ENCODE assay signal across 8 cellular contexts in genomic region chr5:141564216-141564692, GRCh38. TPM values are rescaled to one million over a fixed set of nuclear protein-coding genes. Genes with fewer than 3 reads are reported as not detected.
DNase-seq lines count a peak whose midpoint lies in the region; ATAC-seq lines count a peak whose summit lies in the region.

No MANE protein-coding gene starts in this region.

- DNase-seq in NK-92 treated with Interleukin-12 subunit alpha and Interleukin-12 subunit beta, amount 100 ng/mL, for 24 hours (lab: John Stamatoyannopoulos, UW): peak; percentile 9
- DNase-seq in NK-92 (lab: John Stamatoyannopoulos, UW; ENCODE audit: unreplicated experiment) (no peak), NCI-H1436 (lab: John Stamatoyannopoulos, UW) (peak; percentile 95), T follicular helper cell (ENCODE audit: low read depth) (peak; percentile 54), amniotic stem cell (lab: John Stamatoyannopoulos, UW) (peak; percentile 72), hepatic stellate cell (ENCODE audit: low spot score) (peak; percentile 40), sciatic nerve (ENCODE audit: low spot score) (peak; percentile 72)

- ATAC-seq in HG02885 (IDR thresholded peaks at IDR 0.05; ENCODE audit: poor library complexity, unreplicated experiment) (peak; percentile 97), sciatic nerve (peak; percentile 79)

- intact Hi-C loops in sciatic nerve (cut with DNase I): no loop called here

RNA-seq across cellular contexts. Expression of gene DIAPH1, which starts 54.5 kb away (rescaled TPM):
- total RNA-seq in sciatic nerve: 92.5 TPM
